Comparison of ENCODE assay signal across 8 cellular contexts in the genomic region with DNA sequence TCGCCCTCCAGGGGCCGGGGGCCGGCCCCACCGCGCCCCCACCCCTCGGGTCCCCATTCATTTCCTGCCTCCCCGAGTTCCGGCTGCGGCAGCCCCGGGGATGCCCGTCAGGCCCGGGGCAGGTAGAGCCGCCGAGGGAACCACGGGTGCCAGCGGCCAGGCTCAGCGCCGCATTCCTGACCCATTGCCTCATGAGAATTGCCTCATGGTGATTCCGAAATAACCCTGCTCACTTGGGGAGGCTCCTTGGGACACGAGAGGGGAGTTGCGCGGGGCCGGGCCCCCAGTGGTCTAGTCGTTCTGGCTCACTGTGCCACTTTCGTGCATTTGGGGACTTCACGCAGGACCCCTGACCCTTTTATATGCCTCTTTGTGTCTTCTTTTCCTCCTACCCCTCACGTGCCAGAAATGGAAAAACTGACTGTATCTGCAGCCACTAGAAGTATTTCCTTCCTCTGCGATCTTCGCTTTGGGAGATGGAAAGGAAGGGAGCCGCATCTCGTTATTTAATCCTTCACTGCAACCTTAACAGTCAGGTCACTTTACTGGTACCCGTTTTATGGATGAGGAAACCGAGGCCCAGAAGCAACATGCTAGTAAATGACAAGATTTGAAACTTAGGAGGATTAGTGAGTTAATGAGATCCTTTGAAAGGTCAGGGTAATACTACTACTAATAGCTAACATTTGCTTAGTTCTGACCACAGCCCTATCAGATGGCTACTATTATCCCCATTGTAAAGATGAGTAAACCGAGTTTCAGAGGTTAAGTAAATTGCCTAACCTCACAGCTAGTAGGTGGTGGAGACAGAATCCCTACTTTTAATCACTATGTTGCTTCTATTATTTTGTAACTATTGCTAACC. TPM values are rescaled to one million over a fixed set of nuclear protein-coding genes. Genes with fewer than 3 reads are reported as not detected.
A peak's percentile ranks its signal among the peaks of the same experiment; 100 is the strongest.
DNase-seq lines count a peak whose midpoint lies in the region; ATAC-seq and TF ChIP-seq lines count a peak whose summit lies in the region.

No MANE protein-coding gene starts in this region.

- H3K9me3 Mint-ChIP-seq in T-helper 1 cell treated with Interleukin-12 subunit alpha and Interleukin-12 subunit beta and Interleukin-4 antibody, amounts not matched to agents 30 μg/mL and 1 μg/mL, for 36 hours: no peaks in the 10 kb centered on the region
- H3K9me3 Mint-ChIP-seq in endothelial cell (ENCODE audit: unreplicated experiment): no peaks in the 10 kb centered on the region

- no peaks in the 10 kb centered on the region for H3K27me3 Mint-ChIP-seq in T-helper 1 cell treated with Interleukin-12 subunit alpha and Interleukin-12 subunit beta and Interleukin-4 antibody, amounts not matched to agents 30 μg/mL and 1 μg/mL, for 36 hours (ENCODE audit: low read depth)
- H3K27me3 Mint-ChIP-seq in endothelial cell (ENCODE audit: unreplicated experiment): peaks cover 19% of the 10 kb centered on the region

- TF ChIP-seq CTCF in AG04450 (IDR thresholded peaks at IDR 0.05; ENCODE audit: low read depth, low read length) (no peak), endothelial cell (IDR thresholded peaks at IDR 0.05; ENCODE audit: unreplicated experiment) (no peak)

- CTCF ChIA-PET in AG04450 (lab: Charles Lee): interaction anchor here (1.0 to 1.2 kb wide), 2 partner anchors 8 to 9 kb away, joined by 3 to 5 read pairs; no protein-coding TSS in a partner anchor

- H3K27ac ChIP-seq in AG04450 (ENCODE audit: low read depth, low read length): peak overlapping the region; percentile 96

- ATAC-seq in GM18498 (IDR thresholded peaks at IDR 0.05; ENCODE audit: unreplicated experiment) (peak; percentile 50), HG03460 (IDR thresholded peaks at IDR 0.05; ENCODE audit: unreplicated experiment) (peak; percentile 42), HG02885 (IDR thresholded peaks at IDR 0.05; ENCODE audit: poor library complexity, unreplicated experiment) (no peak)

- peak overlapping the region; percentile 94 for H3K4me3 ChIP-seq in AG04450 (ENCODE audit: low read depth, low read length)
- H3K4me3 ChIP-seq in mononuclear cell (ENCODE audit: low read length): peak overlapping the region; percentile 97

- POLR2A ChIA-PET in AG04450 (lab: Yijun Ruan, JAX): interaction anchor here (1.0 kb wide), 1 partner anchor 10 kb away, joined by 5 read pairs; no protein-coding TSS in a partner anchor

- H3K36me3 Mint-ChIP-seq in T-helper 1 cell treated with Interleukin-12 subunit alpha and Interleukin-12 subunit beta and Interleukin-4 antibody, amounts not matched to agents 30 μg/mL and 1 μg/mL, for 36 hours (ENCODE audit: low read depth): peaks cover 6% of the 10 kb centered on the region
- H3K36me3 Mint-ChIP-seq in endothelial cell (ENCODE audit: low read depth, unreplicated experiment): peaks cover 7% of the 10 kb centered on the region

- H3K27me3 ChIP-seq in AG04450 (ENCODE audit: control insufficient read depth, insufficient read depth, low read length): no peaks in the 10 kb centered on the region
- no peaks in the 10 kb centered on the region for H3K27me3 ChIP-seq in mononuclear cell (ENCODE audit: insufficient read depth, low read length)

- peak overlapping the region; percentile 90 for H3K27ac Mint-ChIP-seq in T-helper 1 cell treated with Interleukin-12 subunit alpha and Interleukin-12 subunit beta and Interleukin-4 antibody, amounts not matched to agents 30 μg/mL and 1 μg/mL, for 36 hours
- peak overlapping the region; percentile 97 for H3K27ac Mint-ChIP-seq in endothelial cell (ENCODE audit: unreplicated experiment)

- DNase-seq in AG04450 (ENCODE audit: low read depth, low spot score) (peak; percentile 50), endothelial cell (ENCODE audit: low spot score) (peak; percentile 64), ureter (ENCODE audit: low spot score) (peak; percentile 68)

- H3K9me3 ChIP-seq in AG04450 (ENCODE audit: control insufficient read depth, insufficient read depth, low read length) (no peaks in the 10 kb centered on the region), mononuclear cell (ENCODE audit: low read depth, low read length) (no peaks in the 10 kb centered on the region)

- peak overlapping the region; percentile 89 for H3K4me3 Mint-ChIP-seq in T-helper 1 cell treated with Interleukin-12 subunit alpha and Interleukin-12 subunit beta and Interleukin-4 antibody, amounts not matched to agents 30 μg/mL and 1 μg/mL, for 36 hours
- peak overlapping the region; percentile 95 for H3K4me3 Mint-ChIP-seq in endothelial cell (ENCODE audit: unreplicated experiment)

- peaks cover 31% of the 10 kb centered on the region for H3K4me1 ChIP-seq in mononuclear cell (ENCODE audit: insufficient read depth, low read length)

- peaks cover 32% of the 10 kb centered on the region for H3K4me1 Mint-ChIP-seq in T-helper 1 cell treated with Interleukin-12 subunit alpha and Interleukin-12 subunit beta and Interleukin-4 antibody, amounts not matched to agents 30 μg/mL and 1 μg/mL, for 36 hours (ENCODE audit: low read depth)
- peaks cover 24% of the 10 kb centered on the region for H3K4me1 Mint-ChIP-seq in endothelial cell (ENCODE audit: unreplicated experiment)

RNA-seq across cellular contexts. Expression of gene PTPN11, which starts 0.8 kb away (rescaled TPM):
- polyA plus RNA-seq in AG04450 (2011; rRNA removed): 91.0 and 137 TPM in 2 replicates
- 88.5 and 102 TPM in 2 replicates for polyA minus RNA-seq in AG04450 (2011; rRNA and poly(A)+ RNA removed)
- total RNA-seq in endothelial cell (ENCODE audit: unreplicated experiment) (97.8 TPM), mononuclear cell (49.2 TPM), ureter (108 TPM)

RNA-seq across cellular contexts. Expression of gene RPL6, which starts 10.1 kb away (rescaled TPM):
- 2,254 and 2,667 TPM in 2 replicates for polyA plus RNA-seq in AG04450 (2011; rRNA removed)
- polyA minus RNA-seq in AG04450 (2011; rRNA and poly(A)+ RNA removed): 450 and 502 TPM in 2 replicates
- 1,436 TPM for total RNA-seq in endothelial cell (ENCODE audit: unreplicated experiment)
- total RNA-seq in mononuclear cell: 1,812 TPM
- total RNA-seq in ureter: 1,403 TPM

RNA-seq across cellular contexts. Expression of gene HECTD4, which starts 37.3 kb away (rescaled TPM):
- 8.6 and 9.5 TPM in 2 replicates for polyA plus RNA-seq in AG04450 (2011; rRNA removed)
- 32.1 and 42.6 TPM in 2 replicates for polyA minus RNA-seq in AG04450 (2011; rRNA and poly(A)+ RNA removed)
- total RNA-seq in endothelial cell (ENCODE audit: unreplicated experiment): 47.9 TPM
- 33.9 TPM for total RNA-seq in mononuclear cell
- total RNA-seq in ureter: 68.2 TPM
